ENCODE assay signal across 1 cellular context in genomic region chr3:174438501-174439156, GRCh38.
TF ChIP-seq lines count a peak whose summit lies in the region.

No MANE protein-coding gene starts in this region.

TF ChIP-seq in endothelial cell of umbilical vein, 7 proteins besides CTCF, POLR2A, EP300 and RAD21 (continued from another document):
- no peak for TF ChIP-seq FOS (IDR thresholded peaks at IDR 0.05; ENCODE audit: borderline replicate concordance, insufficient read depth, low read length)
- no peak for TF ChIP-seq MYC (IDR thresholded peaks at IDR 0.05; ENCODE audit: low read depth, low read length)
